26 cellular contexts compared by ENCODE assay signal in the genomic region with DNA sequence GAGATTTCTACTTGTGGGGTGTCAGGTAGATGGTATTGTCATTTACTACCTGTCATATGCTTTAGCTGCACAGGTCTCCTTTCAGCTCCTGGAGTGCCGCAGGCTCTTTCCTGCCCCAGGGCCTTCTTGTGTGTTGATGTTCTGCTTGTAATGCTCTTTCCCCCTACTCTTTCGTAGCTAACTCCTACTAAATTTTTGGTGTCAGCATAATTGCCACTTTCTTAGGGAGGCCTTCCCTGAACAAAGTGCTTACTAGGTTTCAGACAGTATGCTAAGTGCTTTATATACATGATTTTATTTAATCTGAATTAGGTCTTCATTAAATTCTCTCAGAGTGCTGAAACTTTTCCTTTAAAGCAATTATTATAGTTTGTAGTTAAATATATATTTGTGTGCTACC.
"Had no signal": no experiment of that assay in that cellular context is flagged by ENCODE, and none has a peak within 500 bp of the region (broad histone marks: within the 10 kb centered on the region; RNA-seq: fewer than 3 reads in every experiment).

No MANE protein-coding gene starts in this region.

- H3K9me3 ChIP-seq: colonic mucosa, esophagus squamous epithelium, gastrocnemius medialis, left lung, lower lobe of right lung, mucosa of descending colon had no signal

- ATAC-seq: effector memory CD8-positive, alpha-beta T cell; esophagus mucosa; gastrocnemius medialis; heart right ventricle; left cardiac atrium; left lung; left ventricle myocardium superior; lower lobe of right lung; mucosa of descending colon; naive thymus-derived CD8-positive, alpha-beta T cell had no signal

- H3K36me3 ChIP-seq: colonic mucosa, esophagus squamous epithelium, gastrocnemius medialis, heart right ventricle, left lung, lower lobe of right lung had no signal

- DNase-seq: colonic mucosa; cortex of kidney; effector CD8-positive, alpha-beta T cell; effector memory CD8-positive, alpha-beta T cell; endodermal cell; erythroblast; esophagus squamous epithelium; foreskin fibroblast; foreskin melanocyte; gastrocnemius medialis; glutamatergic neuron; head of caudate nucleus; heart right ventricle; hippocampal formation; left cardiac atrium; left lung; left ventricle myocardium superior; lower lobe of right lung; mesenchymal stem cell; mucosa of descending colon; naive B cell; naive thymus-derived CD8-positive, alpha-beta T cell had no signal

- H3K27ac ChIP-seq: colonic mucosa, epithelial cell of prostate, esophagus squamous epithelium, gastrocnemius medialis, left lung, lower lobe of right lung had no signal

- H3K27me3 ChIP-seq: colonic mucosa, esophagus squamous epithelium, gastrocnemius medialis, heart right ventricle, left lung had no signal

- H3K4me3 ChIP-seq: colonic mucosa, esophagus squamous epithelium, gastrocnemius medialis, heart right ventricle, left lung, lower lobe of right lung, mucosa of descending colon had no signal

- FAIRE-seq: endometrium, keratinocyte had no signal

- H3K4me1 ChIP-seq: colonic mucosa had no signal
